Comparison of ENCODE assay signal across 13 cellular contexts in the genomic region with DNA sequence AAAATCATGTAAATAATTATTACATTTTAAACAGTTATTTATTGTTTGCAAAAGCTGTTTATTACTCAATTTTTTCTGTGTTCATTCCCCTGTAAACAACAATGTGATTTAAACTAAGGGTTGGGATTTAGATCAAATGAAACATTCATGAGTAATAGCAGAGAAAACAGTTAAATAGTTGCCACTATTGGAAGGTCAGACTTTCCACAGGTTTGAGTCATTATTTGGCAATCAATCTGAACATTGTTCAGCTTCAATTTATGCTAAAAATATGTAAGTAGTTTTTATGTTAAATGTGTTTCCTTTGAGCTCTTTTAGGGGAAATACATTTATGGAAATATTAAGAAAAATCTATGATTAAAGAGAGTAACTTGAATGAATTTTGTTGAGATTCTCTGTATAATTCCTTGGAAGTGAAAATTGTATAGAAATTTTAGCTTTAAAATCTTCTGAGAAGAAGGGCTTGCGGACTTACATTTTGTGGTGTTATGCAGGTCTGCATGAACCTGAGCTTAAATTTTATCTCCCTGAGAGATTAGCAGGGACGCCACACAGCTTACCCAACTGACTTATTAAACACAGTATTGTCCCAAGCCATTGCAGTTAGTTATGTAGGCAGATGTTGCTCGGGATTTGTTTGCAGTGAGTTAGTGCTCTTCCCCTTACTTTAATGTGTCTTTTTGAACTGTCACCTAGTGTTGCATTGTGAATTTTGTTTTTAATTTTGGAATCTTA.
DNase-seq lines count a peak whose midpoint lies in the region; ATAC-seq and TF ChIP-seq lines count a peak whose summit lies in the region.
"Had no signal": no experiment of that assay in that cellular context is flagged by ENCODE, and none has a peak within 500 bp of the region (broad histone marks: within the 10 kb centered on the region; RNA-seq: fewer than 3 reads in every experiment).

No MANE protein-coding gene starts in this region.

- no peak overlapping the region for H3K27ac Mint-ChIP-seq in mesothelial cell of epicardium

- H3K36me3 ChIP-seq in osteoblast (ENCODE audit: insufficient read depth, low read length), result no peaks in the 10 kb centered on the region
- H3K36me3 ChIP-seq: upper lobe of left lung had no signal

- no peaks in the 10 kb centered on the region for H3K79me2 ChIP-seq in osteoblast (ENCODE audit: insufficient read depth, low read length)

- peaks cover 34% of the 10 kb centered on the region for H3K4me1 Mint-ChIP-seq in mesothelial cell of epicardium

- H3K4me3 ChIP-seq in osteoblast (ENCODE audit: insufficient read depth, low read length), result no peak overlapping the region
- H3K4me3 ChIP-seq: upper lobe of left lung had no signal

- H4K20me1 ChIP-seq in osteoblast (ENCODE audit: insufficient read depth, low read length), result no peaks in the 10 kb centered on the region

- H3K4me1 ChIP-seq in osteoblast (ENCODE audit: insufficient read depth, low read length), result peaks cover 63% of the 10 kb centered on the region

- DNase-seq in ELR (ENCODE audit: low read depth) (peak; percentile 85), NCI-H82 treated with DMSO at 0.1 percent for 48 hours (lab: John Stamatoyannopoulos, UW; ENCODE audit: unreplicated experiment) (peak; percentile 2), dermis microvascular lymphatic vessel endothelial cell (ENCODE audit: low read depth in 2 of 2) (peak; percentile 79 to 87), osteoblast (ENCODE audit: insufficient read length, low spot score, missing footprints) (no peak), mesothelial cell of epicardium (ENCODE audit: low spot score in 2 of 2, unreplicated experiment in 2 of 2) (no peak), OCI-M2 (lab: John Stamatoyannopoulos, UW; ENCODE audit: unreplicated experiment) (no peak)
- DNase-seq: activated T-cell treated with anti-CD3 and anti-CD28 coated beads, Interleukin-2, amount 50 U/mL, for 4 hours; DMS153; NCI-H1417; occipital lobe; upper lobe of left lung had no signal

- ATAC-seq in HG03457 (IDR thresholded peaks at IDR 0.05; ENCODE audit: unreplicated experiment), result no peak
- ATAC-seq in HG03175 (IDR thresholded peaks at IDR 0.05; ENCODE audit: unreplicated experiment), result no peak
- ATAC-seq: activated T-cell treated with anti-CD3 and anti-CD28 coated beads, Interleukin-2, amount 50 U/mL, for 4 hours had no signal

- no peak overlapping the region for H3K4me3 Mint-ChIP-seq in mesothelial cell of epicardium
- H3K4me3 Mint-ChIP-seq: activated T-cell treated with anti-CD3 and anti-CD28 coated beads, Interleukin-2, amount 50 U/mL, for 4 hours had no signal

- no peak overlapping the region for H2AFZ ChIP-seq in osteoblast (ENCODE audit: low read length)

- H3K4me2 ChIP-seq in osteoblast (ENCODE audit: insufficient read depth, low read length), result peak overlapping the region; percentile 26

- no peaks in the 10 kb centered on the region for H3K9me3 Mint-ChIP-seq in mesothelial cell of epicardium
- H3K9me3 Mint-ChIP-seq: activated T-cell treated with anti-CD3 and anti-CD28 coated beads, Interleukin-2, amount 50 U/mL, for 4 hours had no signal

- TF ChIP-seq CTCF in osteoblast (IDR thresholded peaks at IDR 0.05; ENCODE audit: extremely low read depth, low read depth, low read length) (no peak), mesothelial cell of epicardium (IDR thresholded peaks at IDR 0.05; ENCODE audit: unreplicated experiment) (no peak)

- no peaks in the 10 kb centered on the region for H3K9me3 ChIP-seq in osteoblast (ENCODE audit: low read depth, low read length)
- H3K9me3 ChIP-seq: upper lobe of left lung had no signal

- H3K27me3 ChIP-seq in osteoblast (ENCODE audit: insufficient read depth, low read length), result no peaks in the 10 kb centered on the region
- H3K27me3 ChIP-seq: upper lobe of left lung had no signal

- H3K36me3 Mint-ChIP-seq in mesothelial cell of epicardium, result peaks cover 2% of the 10 kb centered on the region

- no peaks in the 10 kb centered on the region for H3K27me3 Mint-ChIP-seq in mesothelial cell of epicardium (ENCODE audit: low read depth)

- H3K27ac ChIP-seq in osteoblast (ENCODE audit: low read depth, low read length), result peak overlapping the region; percentile 74

Comparison
In these comparisons a context has a peak if more than half of its experiments do, and no peak if none do; other contexts are left out.
1. DNase-seq: peak in ELR (single experiment), NCI-H82 treated with DMSO at 0.1 percent for 48 hours (single experiment) and dermis microvascular lymphatic vessel endothelial cell (2 of 2); none in osteoblast (single experiment), mesothelial cell of epicardium (0 of 2) and OCI-M2 (single experiment).